ENCODE assay signal across 9 cellular contexts in the genomic region with DNA sequence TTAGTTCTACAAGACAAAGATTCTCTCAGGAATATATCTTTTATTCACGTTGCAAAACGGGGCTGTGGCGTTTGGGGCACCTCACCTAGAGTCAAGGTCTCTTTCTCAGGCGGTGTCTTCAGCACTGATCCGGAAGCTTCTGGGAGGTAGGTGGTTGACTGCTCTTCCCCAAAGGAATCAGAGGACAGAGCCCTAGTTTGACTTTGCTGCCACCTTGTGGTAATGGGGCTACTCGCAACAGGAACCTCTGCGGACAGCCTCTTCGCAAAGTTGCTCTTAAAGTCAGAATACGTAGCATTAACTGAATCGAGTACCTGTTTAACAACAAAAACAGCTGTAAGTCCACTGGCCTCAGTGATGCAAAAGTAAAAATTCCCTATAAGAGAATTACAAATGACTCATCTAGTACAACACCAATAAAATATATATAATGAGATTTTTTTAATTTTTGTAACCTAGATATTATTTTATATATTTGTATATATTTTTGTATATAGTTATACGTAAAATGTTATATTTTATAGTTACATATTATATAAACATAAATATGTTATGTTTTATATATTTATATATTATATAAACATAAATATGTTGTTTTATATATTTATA. TPM values are rescaled to one million over a fixed set of nuclear protein-coding genes. Genes with fewer than 3 reads are reported as not detected.
DNase-seq lines count a peak whose midpoint lies in the region; ATAC-seq and TF ChIP-seq lines count a peak whose summit lies in the region.
"Had no signal": no experiment of that assay in that cellular context is flagged by ENCODE, and none has a peak within 500 bp of the region (broad histone marks: within the 10 kb centered on the region; RNA-seq: fewer than 3 reads in every experiment).

No MANE protein-coding gene starts in this region.

- POLR2A ChIA-PET in HCT116 (lab: Charles Lee) = interaction anchor here (0.7 kb wide), 1 partner anchor 240 kb away, joined by 3 read pairs; no protein-coding TSS in a partner anchor

- RAD21 ChIA-PET in HCT116 (lab: Charles Lee; ENCODE audit: low non-redundant PET in 1 of 2, low total read pairs in 2 of 2, uncharacterized antibody in 2 of 2, unreplicated experiment in 2 of 2) = interaction anchor here (0.6 to 1.0 kb wide), 5 partner anchors 202 to 630 kb away, joined by 3 read pairs; no protein-coding TSS in a partner anchor

- TF ChIP-seq POLR2A in HCT116 (IDR thresholded peaks at IDR 0.05; ENCODE audit: borderline replicate concordance, extremely low read depth, insufficient read depth, insufficient read length) = no peak
- TF ChIP-seq POLR2A in ovary (IDR thresholded peaks at IDR 0.05) = no peak

- H3K36me3 ChIP-seq in HCT116 (ENCODE audit: control insufficient read depth in 1 of 2, insufficient read depth in 2 of 2, low read length in 2 of 2) = no peaks in the 10 kb centered on the region
- H3K36me3 ChIP-seq in SJCRH30 = no peaks in the 10 kb centered on the region
- no peaks in the 10 kb centered on the region for H3K36me3 ChIP-seq in ovary
- no peaks in the 10 kb centered on the region for H3K36me3 ChIP-seq in tibial artery

- H3K79me2 ChIP-seq in HCT116 (ENCODE audit: insufficient read depth, low read length) = no peaks in the 10 kb centered on the region

- peak; percentile 81 to 95 (median 95) for TF ChIP-seq CTCF in HCT116 (IDR thresholded peaks at IDR 0.05 in 2 of 3, conservative IDR thresholded peaks at IDR 0.05 in 1 of 3; ENCODE audit: borderline replicate concordance in 1 of 3, insufficient read depth in 1 of 3, low read depth in 2 of 3, low read length in 2 of 3)
- TF ChIP-seq CTCF in ovary (IDR thresholded peaks at IDR 0.05) = peak; percentile 53 to 62 (median 62)
- TF ChIP-seq CTCF in tibial artery (IDR thresholded peaks at IDR 0.05) = peak; percentile 88 to 89

- intact Hi-C loops in HCT116 (cut with micrococcal nuclease) (loop anchor here (1.0 to 10.0 kb wide), 4 partner anchors 189 to 902 kb away; a partner anchor contains a TSS), ovary (cut with DNase I) (loop anchor here in 1 of 4 donors (10.0 kb wide), 1 partner anchor 242 kb away; no protein-coding TSS in a partner anchor), tibial artery (cut with DNase I; ENCODE audit: low total_unique reads) (loop anchor here (5.0 kb wide), 1 partner anchor 239 kb away; no protein-coding TSS in a partner anchor)

- H3K4me1 ChIP-seq in HCT116 (ENCODE audit: control insufficient read depth in 1 of 2, insufficient read depth in 2 of 2, low read length in 2 of 2) = peaks cover 0 to 7% of the 10 kb centered on the region in 2 experiments; a peak in 2 of 4 replicates
- H3K4me1 ChIP-seq in SJCRH30 = no peaks in the 10 kb centered on the region
- H3K4me1 ChIP-seq in ovary (ENCODE audit: insufficient read depth) = no peaks in the 10 kb centered on the region
- H3K4me1 ChIP-seq in tibial artery = peaks cover 0 to 6% (median 0%) of the 10 kb centered on the region in 4 donors

- H3K4me3 ChIP-seq in HCT116 (replicated peaks in 1 of 2; ENCODE audit: low read depth in 1 of 2, low read length in 2 of 2) (no peak overlapping the region), SJCRH30 (no peak overlapping the region), ovary (no peak overlapping the region), tibial artery (no peak overlapping the region)

- H3K9me2 ChIP-seq in HCT116 (ENCODE audit: insufficient read depth) = no peaks in the 10 kb centered on the region

- peak overlapping the region; percentile 29 for H3K4me2 ChIP-seq in HCT116 (ENCODE audit: low read length)

- H3K9ac ChIP-seq in HCT116 (ENCODE audit: low read length) = no peak overlapping the region

- peak; percentile 93 for TF ChIP-seq RAD21 in HCT116 (IDR thresholded peaks at IDR 0.05; ENCODE audit: low read depth)

- H3K27me3 ChIP-seq in HCT116 (ENCODE audit: insufficient read depth, low read length) = peaks cover 18% of the 10 kb centered on the region
- H3K27me3 ChIP-seq in SJCRH30 = no peaks in the 10 kb centered on the region; the same call in 1 of the 2 replicates
- H3K27me3 ChIP-seq in ovary = no peaks in the 10 kb centered on the region
- H3K27me3 ChIP-seq in tibial artery = peaks cover 0 to 6% of the 10 kb centered on the region in 2 donors

- H4K20me1 ChIP-seq in HCT116 (ENCODE audit: insufficient read depth) = no peaks in the 10 kb centered on the region

- no TSS peak for BruUV-seq in HCT116 (replicated peaks; lab: Mats Ljungman, UMichigan)

- no peak overlapping the region for H3K27ac ChIP-seq in HCT116 (ENCODE audit: low read depth, low read length)
- H3K27ac ChIP-seq in SJCRH30 = no peak overlapping the region
- no peak overlapping the region for H3K27ac ChIP-seq in ovary
- no peak overlapping the region for H3K27ac ChIP-seq in tibial artery
- H3K27ac ChIP-seq: epithelial cell of prostate had no signal

- no peak for TF ChIP-seq EP300 in ovary (IDR thresholded peaks at IDR 0.05)

- 5 to 7% (median 7%) methylated on average over 11 of the region's 11 CpGs for WGBS in ovary, 3 donors

- no peaks in the 10 kb centered on the region for H3K9me3 ChIP-seq in HCT116 (ENCODE audit: control insufficient read depth in 1 of 2, insufficient read depth in 1 of 2, low read depth in 1 of 2, low read length in 2 of 2)
- no peaks in the 10 kb centered on the region for H3K9me3 ChIP-seq in SJCRH30 (replicated peaks)
- no peaks in the 10 kb centered on the region for H3K9me3 ChIP-seq in ovary
- no peaks in the 10 kb centered on the region for H3K9me3 ChIP-seq in tibial artery

- ATAC-seq in HCT116 = peak; percentile 99

- peak; percentile 84 for DNase-seq in Daoy (ENCODE audit: low read depth)
- peak; percentile 82 for DNase-seq in HCT116 (ENCODE audit: low read depth, low spot score)
- DNase-seq in NCI-H1092 (lab: John Stamatoyannopoulos, UW) = peak; percentile 67
- peak; percentile 71 to 92 for DNase-seq in SJCRH30
- peak; percentile 73 for DNase-seq in activated effector memory CD4-positive, alpha-beta T cell treated with Interleukin-2 at 50 U/mL for 16 hours
- DNase-seq in germinal center (ENCODE audit: low spot score) = peak; percentile 51
- peak; percentile 36 to 77 (median 72) for DNase-seq in ovary
- peak; percentile 75 to 83 for DNase-seq in tibial artery

- peak overlapping the region; percentile 97 for H2AFZ ChIP-seq in HCT116 (ENCODE audit: low read depth, low read length, poor library complexity, severe bottlenecking)

- CTCF ChIA-PET in HCT116 (lab: Charles Lee) = interaction anchor here (0.9 to 3.8 kb wide), 9 partner anchors 11 to 245 kb away, joined by 3 to 62 read pairs (median 5); a partner anchor contains a TSS

TF ChIP-seq in HCT116, 20 proteins besides CTCF, POLR2A, EP300 and RAD21:
- 0 out of 2 replicates have a peak, but pooled peaks have one; percentile 16 for TF ChIP-seq CBX3 (IDR thresholded peaks at IDR 0.05; ENCODE audit: low read depth)
- TF ChIP-seq, protein P1, sequence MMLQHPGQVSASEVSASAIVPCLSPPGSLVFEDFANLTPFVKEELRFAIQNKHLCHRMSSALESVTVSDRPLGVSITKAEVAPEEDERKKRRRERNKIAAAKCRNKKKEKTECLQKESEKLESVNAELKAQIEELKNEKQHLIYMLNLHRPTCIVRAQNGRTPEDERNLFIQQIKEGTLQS (IDR thresholded peaks at IDR 0.05) = no peak

RNA-seq across cellular contexts. Expression of a gene that starts 13.3 kb away (rescaled TPM):
- 126 and 136 TPM in 2 replicates for total RNA-seq in Daoy (2014; rRNA removed; shearing (Covaris generic))
- 36.5 TPM for total RNA-seq in HCT116 (2021; ENCODE audit: unreplicated experiment)
- 10.8 and 18.1 TPM in 2 replicates for polyA plus RNA-seq in HCT116 (2012)
- total RNA-seq in SJCRH30 (2014; rRNA removed; shearing (Covaris generic)) = 42.9 and 46.0 TPM in 2 replicates
- total RNA-seq in ovary = 10 to 100 TPM; 14.4 to 58.7 (median 29.8) TPM
- 10 to 100 TPM; 25.5 to 58.8 TPM for polyA plus RNA-seq in ovary

RNA-seq across cellular contexts. Expression of a gene that starts 26.3 kb away (rescaled TPM):
- not detected in 2 replicates for total RNA-seq in Daoy (2014; rRNA removed; shearing (Covaris generic))
- total RNA-seq in HCT116 (2021; ENCODE audit: unreplicated experiment) = not detected
- 0.01 TPM in 1 of 2 replicates, not detected in the other for polyA plus RNA-seq in HCT116 (2012)
- 0.02 TPM in 1 of 2 replicates, not detected in the other for total RNA-seq in SJCRH30 (2014; rRNA removed; shearing (Covaris generic))
- 10 to 100 TPM in 1 of 7 donors, under 1 TPM in 4, not detected in 2; 0.12 to 10.7 (median 0.24) TPM for total RNA-seq in ovary
- polyA plus RNA-seq in ovary = not detected

RNA-seq across cellular contexts. Expression of a gene that starts 44.2 kb away (rescaled TPM):
- total RNA-seq in Daoy (2014; rRNA removed; shearing (Covaris generic)) = 1.8 TPM in 1 of 2 replicates, not detected in the other
- total RNA-seq in HCT116 (2021; ENCODE audit: unreplicated experiment) = not detected
- polyA plus RNA-seq in HCT116 (2012) = not detected in 2 replicates
- total RNA-seq in SJCRH30 (2014; rRNA removed; shearing (Covaris generic)) = not detected in 2 replicates
- total RNA-seq in ovary = 1 to 10 TPM in 2 of 7 donors, under 1 TPM in 4, not detected in 1; 0.51 to 1.8 (median 0.96) TPM
- polyA plus RNA-seq in ovary = 10 to 100 TPM in 1 of 2 donors, 1 to 10 TPM in 1; 1.5 to 12.9 TPM
